18 cellular contexts compared by ENCODE assay signal in genomic region chr10:11446895-11447294, GRCh38.
"Had no signal": no experiment of that assay in that cellular context is flagged by ENCODE, and none has a peak within 500 bp of the region (broad histone marks: within the 10 kb centered on the region; RNA-seq: fewer than 3 reads in every experiment).

No MANE protein-coding gene starts in this region.

- ATAC-seq: effector memory CD8-positive, alpha-beta T cell; gastroesophageal sphincter; left colon; right lobe of liver; stimulated activated effector memory CD8-positive, alpha-beta T cell treated with anti-CD3 and anti-CD28 coated beads, Interleukin-12 subunit alpha, Interleukin-12 subunit beta, amount 100 ng/mL, for 72 hours; upper lobe of right lung had no signal

- H3K9ac ChIP-seq: parathyroid adenoma had no signal

- H3K4me2 ChIP-seq: hepatocyte had no signal

- H3K36me3 ChIP-seq: esophagus squamous epithelium, gastroesophageal sphincter, prostate gland, right lobe of liver, tibial artery, upper lobe of right lung had no signal

- H2AFZ ChIP-seq: hepatocyte, parathyroid adenoma had no signal

- H3K27me3 ChIP-seq: right lobe of liver had no signal

- H3K27ac ChIP-seq: esophagus squamous epithelium, gastroesophageal sphincter, hepatocyte, parathyroid adenoma, prostate gland, right lobe of liver, tibial artery, upper lobe of right lung had no signal

- H3K9me3 ChIP-seq: esophagus squamous epithelium, gastroesophageal sphincter, prostate gland, right lobe of liver, tibial artery, upper lobe of right lung had no signal

- H3K4me3 ChIP-seq: esophagus squamous epithelium, gastroesophageal sphincter, hepatocyte, prostate gland, right lobe of liver, tibial artery, upper lobe of right lung had no signal

- H3K79me2 ChIP-seq: hepatocyte, parathyroid adenoma had no signal

- DNase-seq: cortex of kidney; effector memory CD8-positive, alpha-beta T cell; esophagus squamous epithelium; foreskin fibroblast; glutamatergic neuron; mesendoderm; naive B cell; stimulated activated CD4-positive, alpha-beta T cell treated with anti-CD3 and anti-CD28 coated beads, Interleukin-4, amount 100 ng/mL, for 1 hour; stimulated activated CD8-positive, alpha-beta memory T cell treated with anti-CD3 and anti-CD28 coated beads, Interleukin-4, amount 100 ng/mL, for 48 hours; tibial artery; upper lobe of right lung had no signal

- H3K4me1 ChIP-seq: esophagus squamous epithelium, gastroesophageal sphincter, parathyroid adenoma, prostate gland, right lobe of liver, tibial artery, upper lobe of right lung had no signal
